Comparison of ENCODE assay signal across 28 cellular contexts in genomic region chr20:53813728-53814459, GRCh38.
DNase-seq lines count a peak whose midpoint lies in the region; ATAC-seq and TF ChIP-seq lines count a peak whose summit lies in the region.
"Had no signal": no experiment of that assay in that cellular context is flagged by ENCODE, and none has a peak within 500 bp of the region (broad histone marks: within the 10 kb centered on the region; RNA-seq: fewer than 3 reads in every experiment).

No MANE protein-coding gene starts in this region.

- H3K4me2 ChIP-seq in GM23338 = no peak overlapping the region
- H3K4me2 ChIP-seq: BLaER1 treated with 17β-estradiol and CSF1 and Interleukin-3, amounts not matched to agents 10 nM and 100 nM; SK-N-SH had no signal

- intact Hi-C loops in naive thymus-derived CD4-positive, alpha-beta T cell (cut with micrococcal nuclease) = no loop called here

- POLR2A ChIA-PET in WTC11 (lab: Charles Lee) = no interaction called here
- POLR2A ChIA-PET in naive thymus-derived CD4-positive, alpha-beta T cell (lab: Charles Lee) = interaction anchor here (0.7 kb wide), 1 partner anchor 16 kb away, joined by 3 read pairs; no protein-coding TSS in a partner anchor

- H3K36me3 Mint-ChIP-seq in GM23338 (ENCODE audit: low read depth) (no peaks in the 10 kb centered on the region; the same call in 2 of the 3 replicates), WTC11 (peaks cover 2% of the 10 kb centered on the region; the same call in 1 of the 2 replicates)
- peaks cover 0 to 7% (median 0%) of the 10 kb centered on the region in 5 donors for H3K36me3 Mint-ChIP-seq in naive thymus-derived CD4-positive, alpha-beta T cell
- H3K36me3 Mint-ChIP-seq: naive B cell had no signal

- H3K27me3 ChIP-seq in GM23338 (ENCODE audit: insufficient read depth) (no peaks in the 10 kb centered on the region), BE2C (no peaks in the 10 kb centered on the region)
- no peaks in the 10 kb centered on the region for H3K27me3 ChIP-seq in naive thymus-derived CD4-positive, alpha-beta T cell (ENCODE audit: control insufficient read depth in 2 of 2, insufficient read depth in 2 of 2, low read length in 2 of 2)
- H3K27me3 ChIP-seq: adrenal gland; BLaER1 treated with 17β-estradiol and CSF1 and Interleukin-3, amounts not matched to agents 10 nM and 100 nM had no signal

- no peaks in the 10 kb centered on the region for H4K20me1 ChIP-seq in GM23338 (replicated peaks; ENCODE audit: insufficient read depth)
- H4K20me1 ChIP-seq: BLaER1 treated with 17β-estradiol and CSF1 and Interleukin-3, amounts not matched to agents 10 nM and 100 nM had no signal

- TF ChIP-seq CTCF in GM12865 (IDR thresholded peaks at IDR 0.05; ENCODE audit: insufficient read depth, low read depth, low read length, missing control alignments) (no peak), GM23338 (conservative IDR thresholded peaks at IDR 0.05; ENCODE audit: low read depth in 2 of 2) (no peak), WTC11 (IDR thresholded peaks at IDR 0.05) (no peak), BE2C (IDR thresholded peaks at IDR 0.05; ENCODE audit: low read depth, low read length) (no peak)

- H3K4me3 Mint-ChIP-seq in GM23338 (no peak overlapping the region), WTC11 (no peak overlapping the region)
- H3K4me3 Mint-ChIP-seq in naive thymus-derived CD4-positive, alpha-beta T cell = peak overlapping the region in 2 of 10 donors; percentile 11 to 71
- H3K4me3 Mint-ChIP-seq: activated CD8-positive, alpha-beta T cell treated with anti-CD3 and anti-CD28 coated beads, Interleukin-2, amount 10 ng/mL, durations not matched to agents 7 days and 5 days; activated T-cell treated with anti-CD3 and anti-CD28 coated beads, Interleukin-2, amount 50 U/mL, for 4 hours; brain; mesothelial cell of epicardium; T-helper 1 cell treated with Interleukin-12 subunit alpha and Interleukin-12 subunit beta and Interleukin-4 antibody, amounts not matched to agents 30 μg/mL and 1 μg/mL, for 36 hours had no signal

- H2AFZ ChIP-seq in GM23338 = peak overlapping the region; percentile 45; the same call in 1 of the 2 replicates

- H3K79me2 ChIP-seq in GM23338 (replicated peaks; ENCODE audit: insufficient read depth) = no peaks in the 10 kb centered on the region

- no peak overlapping the region for H3K27ac ChIP-seq in GM23338 (ENCODE audit: low read depth)
- H3K27ac ChIP-seq in naive thymus-derived CD4-positive, alpha-beta T cell (ENCODE audit: low read depth, low read length) = no peak overlapping the region
- H3K27ac ChIP-seq: adrenal gland; BLaER1 treated with 17β-estradiol and CSF1 and Interleukin-3, amounts not matched to agents 10 nM and 100 nM; epithelial cell of prostate had no signal

- DNase-seq in GM12865 (ENCODE audit: low read depth) (peak; percentile 69), GM23338 (ENCODE audit: low spot score) (no peak), WTC11 (ENCODE audit: low spot score) (no peak), AG20443 (ENCODE audit: low spot score) (no peak), BE2C (no peak)
- DNase-seq in naive thymus-derived CD4-positive, alpha-beta T cell = no peak
- DNase-seq: activated CD4-positive, CD25-positive, alpha-beta regulatory T cell treated with anti-CD3 and anti-CD28 coated beads, Interleukin-2, amount 50 U/mL, for 72 hours; activated CD8-positive, alpha-beta T cell treated with anti-CD3 and anti-CD28 coated beads, Interleukin-2, amount 10 ng/mL, durations not matched to agents 7 days and 5 days; activated naive CD4-positive, alpha-beta T cell; activated T-cell treated with anti-CD3 and anti-CD28 coated beads, Interleukin-2, amount 50 U/mL, for 4 hours; adrenal gland; DMS79; GDM1; GOT3; kidney; naive B cell; NCI-H146; NCI-H2107; OCI-M1; SK-N-SH; trophoblast cell had no signal

- no peaks in the 10 kb centered on the region for H3K9me2 ChIP-seq in GM23338 (ENCODE audit: insufficient read depth)
- H3K9me2 ChIP-seq: SK-N-SH had no signal

- no peaks in the 10 kb centered on the region for H3F3A ChIP-seq in GM23338 (replicated peaks; ENCODE audit: low read depth)

- no peaks in the 10 kb centered on the region for H3K36me3 ChIP-seq in GM23338 (ENCODE audit: insufficient read depth)
- H3K36me3 ChIP-seq in naive thymus-derived CD4-positive, alpha-beta T cell (ENCODE audit: control insufficient read depth in 2 of 3, insufficient read depth in 3 of 3, low read length in 3 of 3) = no peaks in the 10 kb centered on the region
- H3K36me3 ChIP-seq in BE2C = no peaks in the 10 kb centered on the region
- H3K36me3 ChIP-seq: adrenal gland; BLaER1 treated with 17β-estradiol and CSF1 and Interleukin-3, amounts not matched to agents 10 nM and 100 nM had no signal

- H3K4me1 ChIP-seq in GM23338 (ENCODE audit: insufficient read depth) = peaks cover 20% of the 10 kb centered on the region
- H3K4me1 ChIP-seq in naive thymus-derived CD4-positive, alpha-beta T cell (ENCODE audit: control insufficient read depth in 2 of 2, insufficient read depth in 2 of 2, low read length in 2 of 2) = peaks cover 6 to 17% of the 10 kb centered on the region in 2 donors
- no peaks in the 10 kb centered on the region for H3K4me1 ChIP-seq in BE2C
- H3K4me1 ChIP-seq: adrenal gland; BLaER1 treated with 17β-estradiol and CSF1 and Interleukin-3, amounts not matched to agents 10 nM and 100 nM had no signal

- H3K9me3 Mint-ChIP-seq in GM23338 (no peaks in the 10 kb centered on the region), WTC11 (peaks cover 3% of the 10 kb centered on the region; the same call in 1 of the 2 replicates)
- H3K9me3 Mint-ChIP-seq in naive thymus-derived CD4-positive, alpha-beta T cell = peaks cover 0 to 10% (median 4%) of the 10 kb centered on the region in 11 donors

- ATAC-seq in GM23338 (no peak), WTC11 (no peak), HG03108 (IDR thresholded peaks at IDR 0.05; ENCODE audit: unreplicated experiment) (no peak), HG03095 (IDR thresholded peaks at IDR 0.05; ENCODE audit: unreplicated experiment) (no peak)
- ATAC-seq in naive thymus-derived CD4-positive, alpha-beta T cell = no peak

- no peak overlapping the region for H3K4me3 ChIP-seq in GM12865 (ENCODE audit: low read depth, low read length)
- no peak overlapping the region for H3K4me3 ChIP-seq in GM23338
- no peak overlapping the region for H3K4me3 ChIP-seq in naive thymus-derived CD4-positive, alpha-beta T cell (ENCODE audit: low read length)
- H3K4me3 ChIP-seq in BE2C (ENCODE audit: low read depth, low read length) = no peak overlapping the region
- H3K4me3 ChIP-seq: adrenal gland; BLaER1 treated with 17β-estradiol and CSF1 and Interleukin-3, amounts not matched to agents 10 nM and 100 nM had no signal

- CTCF ChIA-PET in WTC11 (lab: Charles Lee) = no interaction called here
- CTCF ChIA-PET in naive thymus-derived CD4-positive, alpha-beta T cell (lab: Charles Lee) = interaction anchor here (0.6 kb wide), 1 partner anchor 58 kb away, joined by 3 read pairs; no protein-coding TSS in a partner anchor

- H3K27ac Mint-ChIP-seq in GM23338 (no peak overlapping the region), WTC11 (0 out of 2 replicates have a peak overlapping the region, but pooled peaks have one; percentile 10)
- H3K27ac Mint-ChIP-seq in naive thymus-derived CD4-positive, alpha-beta T cell = peak overlapping the region in 5 of 9 donors; percentile 2 to 74 (median 49)
- H3K27ac Mint-ChIP-seq: brain, mesothelial cell of epicardium had no signal

- no peaks in the 10 kb centered on the region for H3K9me3 ChIP-seq in naive thymus-derived CD4-positive, alpha-beta T cell (ENCODE audit: control insufficient read depth in 2 of 3, low read length in 3 of 3)
- no peaks in the 10 kb centered on the region for H3K9me3 ChIP-seq in BE2C
- H3K9me3 ChIP-seq: adrenal gland, SK-N-SH had no signal

- H3K27me3 Mint-ChIP-seq in GM23338 (ENCODE audit: insufficient read depth, low read depth, poor library complexity) = peaks cover 4% of the 10 kb centered on the region
- no peaks in the 10 kb centered on the region for H3K27me3 Mint-ChIP-seq in WTC11 (ENCODE audit: low read depth)
- no peaks in the 10 kb centered on the region for H3K27me3 Mint-ChIP-seq in naive thymus-derived CD4-positive, alpha-beta T cell
- H3K27me3 Mint-ChIP-seq: brain, naive B cell had no signal

- H3K4me1 Mint-ChIP-seq in GM23338 (peaks cover 28% of the 10 kb centered on the region), WTC11 (peaks cover 34% of the 10 kb centered on the region)
- peaks cover 21 to 53% (median 46%) of the 10 kb centered on the region in 7 donors for H3K4me1 Mint-ChIP-seq in naive thymus-derived CD4-positive, alpha-beta T cell

TF ChIP-seq in GM23338, 12 proteins besides CTCF, POLR2A, EP300 and RAD21 (continues in another document):
- no peak for TF ChIP-seq EZH2 (IDR thresholded peaks at IDR 0.05; ENCODE audit: low read depth, unreplicated experiment)
- no peak for TF ChIP-seq ZNF114 (CRISPR knock-in tag; IDR thresholded peaks at IDR 0.05)
- TF ChIP-seq ETS1 (IDR thresholded peaks at IDR 0.05) = no peak
- no peak for TF ChIP-seq CREB1 (CRISPR knock-in tag; IDR thresholded peaks at IDR 0.05; ENCODE audit: low read depth)
- TF ChIP-seq JUNB (IDR thresholded peaks at IDR 0.05; ENCODE audit: unreplicated experiment) = no peak
- no peak for TF ChIP-seq POLR2AphosphoS5 (IDR thresholded peaks at IDR 0.05; ENCODE audit: low read depth)

TF ChIP-seq in WTC11, 78 proteins besides CTCF, POLR2A, EP300 and RAD21 (continues in another document):
- no peak for TF ChIP-seq HMGXB4 (CRISPR knock-in tag; IDR thresholded peaks at IDR 0.05)
- no peak for TF ChIP-seq NR3C1 (CRISPR knock-in tag; conservative IDR thresholded peaks at IDR 0.05; ENCODE audit: low read depth)
- TF ChIP-seq GABPB1 (CRISPR knock-in tag; IDR thresholded peaks at IDR 0.05) = no peak
- TF ChIP-seq TEAD1 (CRISPR knock-in tag; IDR thresholded peaks at IDR 0.05) = no peak
- TF ChIP-seq ELF4 (CRISPR knock-in tag; IDR thresholded peaks at IDR 0.05; ENCODE audit: low read depth) = no peak
- no peak for TF ChIP-seq MXD4 (CRISPR knock-in tag; IDR thresholded peaks at IDR 0.05; ENCODE audit: borderline replicate concordance)
- TF ChIP-seq OVOL2 (CRISPR knock-in tag; IDR thresholded peaks at IDR 0.05; ENCODE audit: borderline replicate concordance) = no peak
